ENCODE assay signal across 28 cellular contexts in genomic region chr22:46980392-46980791, GRCh38.
"Had no signal": no experiment of that assay in that cellular context is flagged by ENCODE, and none has a peak within 500 bp of the region (broad histone marks: within the 10 kb centered on the region; RNA-seq: fewer than 3 reads in every experiment).

No MANE protein-coding gene starts in this region.

- H3K36me3 Mint-ChIP-seq: natural killer cell treated with Interleukin-12 subunit alpha and Interleukin-12 subunit beta and Interleukin-15 and Interleukin-18, amount 100 ng/mL, for 72 hours had no signal

- H3K79me2 ChIP-seq: parathyroid adenoma had no signal

- H3K27me3 Mint-ChIP-seq: naive thymus-derived CD8-positive, alpha-beta T cell; natural killer cell treated with Interleukin-12 subunit alpha and Interleukin-12 subunit beta and Interleukin-15 and Interleukin-18, amount 100 ng/mL, for 72 hours; progenitor cell of endocrine pancreas; stimulated activated naive B cell treated with anti-CD40 and anti-IgM and Interleukin-4, amounts not matched to agents 10 μg/mL and 1 μg/mL and 100 μg/mL, for 72 hours had no signal

- H3K9ac ChIP-seq: parathyroid adenoma had no signal

- H3K4me3 Mint-ChIP-seq: naive thymus-derived CD8-positive, alpha-beta T cell; natural killer cell treated with Interleukin-12 subunit alpha and Interleukin-12 subunit beta and Interleukin-15 and Interleukin-18, amount 100 ng/mL, for 72 hours; nephron progenitor cell; neural crest cell; stimulated activated effector memory CD8-positive, alpha-beta T cell treated with anti-CD3 and anti-CD28 coated beads, Interleukin-12 subunit alpha, Interleukin-12 subunit beta, amount 100 ng/mL, for 72 hours; stimulated activated naive B cell treated with anti-CD40 and anti-IgM and Interleukin-4, amounts not matched to agents 10 μg/mL and 1 μg/mL and 100 μg/mL, for 72 hours had no signal

- H3K27ac ChIP-seq: neutrophil, ovary, parathyroid adenoma, psoas muscle, right lobe of liver, sigmoid colon, stomach, thoracic aorta, thyroid gland, tibial nerve, upper lobe of left lung, vagina had no signal

- H3K4me3 ChIP-seq: ovary, psoas muscle, right lobe of liver, sigmoid colon, stomach, thoracic aorta, thyroid gland, tibial nerve, upper lobe of left lung, vagina had no signal

- H3K4me1 Mint-ChIP-seq: neural crest cell had no signal

- DNase-seq: naive thymus-derived CD8-positive, alpha-beta T cell; nephron progenitor cell; nucleus accumbens; ovary; psoas muscle; right cardiac atrium; right lobe of liver; sigmoid colon; small intestine; stimulated activated CD4-positive, alpha-beta T cell treated with anti-CD3 and anti-CD28 coated beads, Interleukin-15, amount 100 ng/mL, for 24 hours; stimulated activated CD4-positive, alpha-beta T cell treated with anti-CD3 and anti-CD28 coated beads, Interleukin-2, amount 100 ng/mL, for 24 hours; stimulated activated CD4-positive, alpha-beta T cell treated with anti-CD3 and anti-CD28 coated beads, Interleukin-2, amount 100 ng/mL, for 48 hours; stimulated activated CD4-positive, alpha-beta T cell treated with anti-CD3 and anti-CD28 coated beads, Interleukin-4, amount 100 ng/mL, for 24 hours; stimulated activated naive B cell treated with anti-CD40 and anti-IgM and Interleukin-4, amounts not matched to agents 10 μg/mL and 1 μg/mL and 100 μg/mL, for 72 hours; stimulated activated naive CD4-positive, alpha-beta T cell treated with Interleukin-2 at 50 U/mL for 16 hours; stomach; thyroid gland; trophoblast cell; upper lobe of left lung had no signal

- H2AFZ ChIP-seq: parathyroid adenoma had no signal

- H3K27me3 ChIP-seq: neutrophil, ovary, right lobe of liver, sigmoid colon, stomach, thyroid gland, tibial nerve, upper lobe of left lung, vagina had no signal

- ATAC-seq: naive thymus-derived CD8-positive, alpha-beta T cell; natural killer cell treated with Interleukin-12 subunit alpha and Interleukin-12 subunit beta and Interleukin-15 and Interleukin-18, amount 100 ng/mL, for 72 hours; psoas muscle; right cardiac atrium; right lobe of liver; stimulated activated effector memory CD8-positive, alpha-beta T cell treated with anti-CD3 and anti-CD28 coated beads, Interleukin-12 subunit alpha, Interleukin-12 subunit beta, amount 100 ng/mL, for 72 hours; stimulated activated naive B cell treated with anti-CD40 and anti-IgM and Interleukin-4, amounts not matched to agents 10 μg/mL and 1 μg/mL and 100 μg/mL, for 72 hours had no signal

- H3K27ac Mint-ChIP-seq: natural killer cell treated with Interleukin-12 subunit alpha and Interleukin-12 subunit beta and Interleukin-15 and Interleukin-18, amount 100 ng/mL, for 72 hours; nephron progenitor cell; progenitor cell of endocrine pancreas; stimulated activated effector memory CD8-positive, alpha-beta T cell treated with anti-CD3 and anti-CD28 coated beads, Interleukin-12 subunit alpha, Interleukin-12 subunit beta, amount 100 ng/mL, for 72 hours had no signal

- H3K4me1 ChIP-seq: parathyroid adenoma, psoas muscle, right lobe of liver, tibial nerve, vagina had no signal

- H3K9me3 ChIP-seq: neutrophil, ovary, psoas muscle, right lobe of liver, sigmoid colon, stomach, thoracic aorta, thyroid gland, tibial nerve, upper lobe of left lung, vagina had no signal

- H3K9me3 Mint-ChIP-seq: naive thymus-derived CD8-positive, alpha-beta T cell; natural killer cell treated with Interleukin-12 subunit alpha and Interleukin-12 subunit beta and Interleukin-15 and Interleukin-18, amount 100 ng/mL, for 72 hours; stimulated activated effector memory CD8-positive, alpha-beta T cell treated with anti-CD3 and anti-CD28 coated beads, Interleukin-12 subunit alpha, Interleukin-12 subunit beta, amount 100 ng/mL, for 72 hours; stimulated activated naive B cell treated with anti-CD40 and anti-IgM and Interleukin-4, amounts not matched to agents 10 μg/mL and 1 μg/mL and 100 μg/mL, for 72 hours had no signal

- H3K36me3 ChIP-seq: ovary, thyroid gland had no signal
